ENCODE assay signal across 15 cellular contexts in the genomic region with DNA sequence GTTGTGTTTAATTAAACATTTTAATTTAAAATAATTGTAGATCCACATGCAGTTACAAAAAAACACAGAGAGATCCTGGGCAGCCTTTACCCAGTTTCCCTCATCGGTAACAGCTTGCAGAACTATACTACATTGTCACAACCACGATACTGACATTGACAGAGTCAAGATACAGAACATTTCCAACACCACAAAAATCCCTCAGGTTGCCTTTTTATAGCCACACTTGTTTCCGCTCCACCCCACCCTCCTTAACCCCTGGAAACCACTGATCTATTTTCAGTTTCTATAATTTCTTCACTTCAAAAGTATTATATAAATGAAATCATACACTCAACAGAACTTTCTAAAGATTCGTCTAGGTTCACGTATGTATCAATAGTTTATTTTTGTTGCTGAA.
DNase-seq lines count a peak whose midpoint lies in the region; ATAC-seq and TF ChIP-seq lines count a peak whose summit lies in the region.
"Had no signal": no experiment of that assay in that cellular context is flagged by ENCODE, and none has a peak within 500 bp of the region (broad histone marks: within the 10 kb centered on the region; RNA-seq: fewer than 3 reads in every experiment).

No MANE protein-coding gene starts in this region.

- intact Hi-C loops in activated CD8-positive, alpha-beta T cell treated with anti-CD3 and anti-CD28 coated beads for 36 hours (cut with micrococcal nuclease): no loop called here

- peak overlapping the region; percentile 54 for H3K9ac ChIP-seq in Loucy (ENCODE audit: low read depth, low read length, poor library complexity, severe bottlenecking)

- peaks cover 5% of the 10 kb centered on the region; the same call in 1 of the 2 replicates for H3F3A ChIP-seq in Loucy (ENCODE audit: low read depth)

- in situ Hi-C loops in GM13976 (cut with MboI; ENCODE audit: low sequenced_read_pairs, unreplicated experiment): no loop called here

- no peaks in the 10 kb centered on the region for H3K27me3 ChIP-seq in Loucy (ENCODE audit: insufficient read depth, low read length, poor library complexity, severe bottlenecking)
- no peaks in the 10 kb centered on the region for H3K27me3 ChIP-seq in SJCRH30

- H3K9me2 ChIP-seq in Loucy (replicated peaks; ENCODE audit: low read depth, low read length): no peaks in the 10 kb centered on the region

- peaks cover 68% of the 10 kb centered on the region for H3K4me1 ChIP-seq in Loucy (ENCODE audit: insufficient read depth, low read length, poor library complexity, severe bottlenecking)
- H3K4me1 ChIP-seq in SJCRH30: no peaks in the 10 kb centered on the region
- H3K4me1 ChIP-seq: A549 had no signal

- H3K9me3 ChIP-seq in Loucy (ENCODE audit: insufficient read depth, low read depth, low read length): no peaks in the 10 kb centered on the region
- H3K9me3 ChIP-seq in SJCRH30 (replicated peaks): no peaks in the 10 kb centered on the region
- H3K9me3 ChIP-seq: A549 had no signal

- H3K36me3 ChIP-seq in Loucy (ENCODE audit: insufficient read depth, low read length): no peaks in the 10 kb centered on the region; the same call in 1 of the 2 replicates
- H3K36me3 ChIP-seq in SJCRH30: no peaks in the 10 kb centered on the region

- no peaks in the 10 kb centered on the region for H4K20me1 ChIP-seq in Loucy (ENCODE audit: insufficient read depth, low read length, poor library complexity, severe bottlenecking)

- 0 out of 2 replicates have a peak, but pooled peaks cover 6% of the 10 kb centered on the region for H3K79me2 ChIP-seq in Loucy (ENCODE audit: insufficient read depth, low read length)

- ATAC-seq in activated CD8-positive, alpha-beta T cell treated with anti-CD3 and anti-CD28 coated beads for 36 hours: no peak
- no peak for ATAC-seq in activated CD8-positive, alpha-beta T cell treated with anti-CD3 and anti-CD28 coated beads, Interleukin-2, amount 10 ng/mL, durations not matched to agents 7 days and 5 days
- ATAC-seq: A549 had no signal

- peaks cover 3% of the 10 kb centered on the region for H3K27me3 Mint-ChIP-seq in activated CD8-positive, alpha-beta T cell treated with anti-CD3 and anti-CD28 coated beads for 36 hours
- H3K27me3 Mint-ChIP-seq in activated CD8-positive, alpha-beta T cell treated with anti-CD3 and anti-CD28 coated beads, Interleukin-2, amount 10 ng/mL, durations not matched to agents 7 days and 5 days (ENCODE audit: low read depth): peaks cover 6% of the 10 kb centered on the region
- H3K27me3 Mint-ChIP-seq in immature natural killer cell (ENCODE audit: low read depth in 3 of 3): peaks cover 0 to 1% (median 0%) of the 10 kb centered on the region in 3 donors

- H2AFZ ChIP-seq in Loucy (ENCODE audit: low read length): no peak overlapping the region

- POLR2A ChIA-PET in activated CD8-positive, alpha-beta T cell treated with anti-CD3 and anti-CD28 coated beads for 36 hours (lab: Charles Lee): no interaction called here
- POLR2A ChIA-PET in activated CD8-positive, alpha-beta T cell treated with anti-CD3 and anti-CD28 coated beads, Interleukin-2, amount 10 ng/mL, durations not matched to agents 7 days and 5 days (lab: Charles Lee): no interaction called here

- H3K4me3 ChIP-seq in Loucy (ENCODE audit: low read length, poor library complexity, severe bottlenecking) (peak overlapping the region; percentile 60), SJCRH30 (no peak overlapping the region)
- H3K4me3 ChIP-seq: A549 had no signal

- H3K4me2 ChIP-seq in Loucy (ENCODE audit: low read depth, low read length, poor library complexity, severe bottlenecking): peak overlapping the region; percentile 83
- H3K4me2 ChIP-seq: A549 had no signal

- TF ChIP-seq CTCF in activated CD8-positive, alpha-beta T cell treated with anti-CD3 and anti-CD28 coated beads for 36 hours (IDR thresholded peaks at IDR 0.05): no peak
- TF ChIP-seq CTCF in Loucy (conservative IDR thresholded peaks at IDR 0.05; ENCODE audit: low read length) (no peak), GM13976 (IDR thresholded peaks at IDR 0.05; ENCODE audit: borderline replicate concordance, control extremely low read depth, extremely low read depth, insufficient read depth, missing control alignments) (no peak)

- no peaks in the 10 kb centered on the region for H3K9me3 Mint-ChIP-seq in activated CD8-positive, alpha-beta T cell treated with anti-CD3 and anti-CD28 coated beads for 36 hours
- H3K9me3 Mint-ChIP-seq in activated CD8-positive, alpha-beta T cell treated with anti-CD3 and anti-CD28 coated beads, Interleukin-2, amount 10 ng/mL, durations not matched to agents 7 days and 5 days (ENCODE audit: insufficient read depth): no peaks in the 10 kb centered on the region
- H3K9me3 Mint-ChIP-seq in immature natural killer cell: no peaks in the 10 kb centered on the region

- CTCF ChIA-PET in activated CD8-positive, alpha-beta T cell treated with anti-CD3 and anti-CD28 coated beads for 36 hours (lab: Charles Lee): no interaction called here
- CTCF ChIA-PET in activated CD8-positive, alpha-beta T cell treated with anti-CD3 and anti-CD28 coated beads, Interleukin-2, amount 10 ng/mL, durations not matched to agents 7 days and 5 days (lab: Charles Lee): no interaction called here

- no peak overlapping the region for H3K4me3 Mint-ChIP-seq in activated CD8-positive, alpha-beta T cell treated with anti-CD3 and anti-CD28 coated beads for 36 hours
- no peak overlapping the region for H3K4me3 Mint-ChIP-seq in activated CD8-positive, alpha-beta T cell treated with anti-CD3 and anti-CD28 coated beads, Interleukin-2, amount 10 ng/mL, durations not matched to agents 7 days and 5 days
- H3K4me3 Mint-ChIP-seq in immature natural killer cell: peak overlapping the region in 3 of 5 donors; percentile 11 to 57 (median 48)
- H3K4me3 Mint-ChIP-seq: CD14-positive monocyte had no signal

- H3K27ac ChIP-seq in SJCRH30: no peak overlapping the region
- H3K27ac ChIP-seq: A549 had no signal

- no peaks in the 10 kb centered on the region for H3K36me3 Mint-ChIP-seq in activated CD8-positive, alpha-beta T cell treated with anti-CD3 and anti-CD28 coated beads for 36 hours (ENCODE audit: low read depth)
- no peaks in the 10 kb centered on the region for H3K36me3 Mint-ChIP-seq in activated CD8-positive, alpha-beta T cell treated with anti-CD3 and anti-CD28 coated beads, Interleukin-2, amount 10 ng/mL, durations not matched to agents 7 days and 5 days (ENCODE audit: low read depth)
- H3K36me3 Mint-ChIP-seq in immature natural killer cell: no peaks in the 10 kb centered on the region
- H3K36me3 Mint-ChIP-seq: CD14-positive monocyte had no signal

- DNase-seq in activated CD8-positive, alpha-beta T cell treated with anti-CD3 and anti-CD28 coated beads for 36 hours: peak; percentile 3
- DNase-seq in activated CD8-positive, alpha-beta T cell treated with anti-CD3 and anti-CD28 coated beads, Interleukin-2, amount 10 ng/mL, durations not matched to agents 7 days and 5 days: no peak
- DNase-seq in immature natural killer cell (peak; percentile 3 to 23 (median 6)), GM13976 (ENCODE audit: low spot score) (no peak), SJCRH30 (no peak), NCI-H510A treated with DMSO at 0.1 percent for 48 hours (lab: John Stamatoyannopoulos, UW) (no peak)
- DNase-seq: GOT3, KBM-7, NCI-H1105, NCI-H1694, NCI-H524, SHP77 had no signal

- no peak overlapping the region for H3K27ac Mint-ChIP-seq in activated CD8-positive, alpha-beta T cell treated with anti-CD3 and anti-CD28 coated beads for 36 hours
- H3K27ac Mint-ChIP-seq in activated CD8-positive, alpha-beta T cell treated with anti-CD3 and anti-CD28 coated beads, Interleukin-2, amount 10 ng/mL, durations not matched to agents 7 days and 5 days: no peak overlapping the region
- no peak overlapping the region for H3K27ac Mint-ChIP-seq in immature natural killer cell
- H3K27ac Mint-ChIP-seq: CD14-positive monocyte had no signal

- peaks cover 7% of the 10 kb centered on the region for H3K4me1 Mint-ChIP-seq in activated CD8-positive, alpha-beta T cell treated with anti-CD3 and anti-CD28 coated beads for 36 hours (ENCODE audit: low read depth)
- H3K4me1 Mint-ChIP-seq in activated CD8-positive, alpha-beta T cell treated with anti-CD3 and anti-CD28 coated beads, Interleukin-2, amount 10 ng/mL, durations not matched to agents 7 days and 5 days (ENCODE audit: low read depth): peaks cover 13% of the 10 kb centered on the region
- H3K4me1 Mint-ChIP-seq in immature natural killer cell: peaks cover 29 to 53% of the 10 kb centered on the region in 2 donors

Comparison
In these comparisons a context has a peak if more than half of its experiments do, and no peak if none do; other contexts are left out.
1. DNase-seq: peak in activated CD8-positive, alpha-beta T cell treated with anti-CD3 and anti-CD28 coated beads for 36 hours (single experiment) and immature natural killer cell (3 of 3); none in activated CD8-positive, alpha-beta T cell treated with anti-CD3 and anti-CD28 coated beads, Interleukin-2, amount 10 ng/mL, durations not matched to agents 7 days and 5 days (single experiment), GM13976 (single experiment), SJCRH30 (0 of 2) and NCI-H510A treated with DMSO at 0.1 percent for 48 hours (single experiment).
2. H3K4me3 Mint-ChIP-seq: peak in immature natural killer cell (3 of 5); none in activated CD8-positive, alpha-beta T cell treated with anti-CD3 and anti-CD28 coated beads for 36 hours (single experiment) and activated CD8-positive, alpha-beta T cell treated with anti-CD3 and anti-CD28 coated beads, Interleukin-2, amount 10 ng/mL, durations not matched to agents 7 days and 5 days (single experiment).